Comparison of ENCODE assay signal across 1 cellular context in genomic region chr6:7975764-7976146, GRCh38.
A peak's percentile ranks its signal among the peaks of the same experiment; 100 is the strongest.
TF ChIP-seq lines count a peak whose summit lies in the region.

No MANE protein-coding gene starts in this region.

TF ChIP-seq in HepG2, 621 proteins besides CTCF, POLR2A, EP300 and RAD21 (continued from another document and continues in another):
- TF ChIP-seq ZBTB40 (IDR thresholded peaks at IDR 0.05) (no peak), ZBTB40 (CRISPR knock-in tag; IDR thresholded peaks at IDR 0.05) (no peak), CHCHD3 (CRISPR knock-in tag; IDR thresholded peaks at IDR 0.05) (no peak), SKI (IDR thresholded peaks at IDR 0.05; ENCODE audit: partially characterized antibody) (no peak), MXD3 (CRISPR knock-in tag; IDR thresholded peaks at IDR 0.05) (no peak; the same call in 1 of the 2 replicates), ZNF678 (CRISPR knock-in tag; IDR thresholded peaks at IDR 0.05) (0 out of 2 replicates have a peak, but pooled peaks have one; percentile 62), GPBP1L1 (CRISPR knock-in tag; IDR thresholded peaks at IDR 0.05) (no peak), ZUFSP (CRISPR knock-in tag; IDR thresholded peaks at IDR 0.05; ENCODE audit: borderline replicate concordance) (no peak), ZNF660 (CRISPR knock-in tag; IDR thresholded peaks at IDR 0.05; ENCODE audit: borderline replicate concordance, low read depth) (no peak), CENPBD1 (CRISPR knock-in tag; IDR thresholded peaks at IDR 0.05; ENCODE audit: borderline replicate concordance, low read depth) (no peak), ATAD3A (CRISPR knock-in tag; IDR thresholded peaks at IDR 0.05) (no peak), HMGXB4 (CRISPR knock-in tag; IDR thresholded peaks at IDR 0.05; ENCODE audit: borderline replicate concordance in 1 of 2, low read depth in 1 of 2) (no peak), NCOR1 (IDR thresholded peaks at IDR 0.05; ENCODE audit: borderline replicate concordance, low read length) (no peak), ZNF841 (CRISPR knock-in tag; IDR thresholded peaks at IDR 0.05; ENCODE audit: borderline replicate concordance) (no peak), ZNF788 (CRISPR knock-in tag; IDR thresholded peaks at IDR 0.05; ENCODE audit: borderline replicate concordance) (peak; percentile 28; the same call in 1 of the 2 replicates), PITX1 (CRISPR knock-in tag; IDR thresholded peaks at IDR 0.05) (no peak), TFAP4 (IDR thresholded peaks at IDR 0.05; ENCODE audit: borderline replicate concordance, low read depth) (no peak), CEBPB (IDR thresholded peaks at IDR 0.05; ENCODE audit: borderline replicate concordance, low read depth, low read length) (no peak), YY1 (IDR thresholded peaks at IDR 0.05; ENCODE audit: insufficient read depth, insufficient replicate concordance, low read depth, low read length) (no peak), ZBTB38 (CRISPR knock-in tag; IDR thresholded peaks at IDR 0.05) (peak; percentile 78), CEBPZ (IDR thresholded peaks at IDR 0.05; ENCODE audit: low read length) (no peak), POLR2G (IDR thresholded peaks at IDR 0.05; ENCODE audit: low read depth, low read length) (no peak), TMF1 (CRISPR knock-in tag; IDR thresholded peaks at IDR 0.05; ENCODE audit: low read depth) (0 out of 2 replicates have a peak, but pooled peaks have one; percentile 27), MED8 (CRISPR knock-in tag; IDR thresholded peaks at IDR 0.05; ENCODE audit: insufficient replicate concordance) (no peak), RFXAP (CRISPR knock-in tag; IDR thresholded peaks at IDR 0.05; ENCODE audit: borderline replicate concordance) (no peak), ZNF282 (IDR thresholded peaks at IDR 0.05; ENCODE audit: partially characterized antibody) (no peak), NPAS2 (CRISPR knock-in tag; IDR thresholded peaks at IDR 0.05; ENCODE audit: borderline replicate concordance) (no peak), SNAPC2 (CRISPR knock-in tag; IDR thresholded peaks at IDR 0.05) (no peak), ZNF781 (CRISPR knock-in tag; IDR thresholded peaks at IDR 0.05; ENCODE audit: borderline replicate concordance, not compliant biosample characterization) (no peak), SMAD1 (CRISPR knock-in tag; IDR thresholded peaks at IDR 0.05; ENCODE audit: borderline replicate concordance, low read depth) (peak; percentile 77; the same call in 1 of the 2 replicates), ZBTB44 (CRISPR knock-in tag; IDR thresholded peaks at IDR 0.05) (no peak), ETS1 (CRISPR knock-in tag; IDR thresholded peaks at IDR 0.05) (no peak), ZNF569 (CRISPR knock-in tag; IDR thresholded peaks at IDR 0.05; ENCODE audit: borderline replicate concordance) (no peak), ZNF335 (CRISPR knock-in tag; IDR thresholded peaks at IDR 0.05) (no peak)
